In the genomic region with DNA sequence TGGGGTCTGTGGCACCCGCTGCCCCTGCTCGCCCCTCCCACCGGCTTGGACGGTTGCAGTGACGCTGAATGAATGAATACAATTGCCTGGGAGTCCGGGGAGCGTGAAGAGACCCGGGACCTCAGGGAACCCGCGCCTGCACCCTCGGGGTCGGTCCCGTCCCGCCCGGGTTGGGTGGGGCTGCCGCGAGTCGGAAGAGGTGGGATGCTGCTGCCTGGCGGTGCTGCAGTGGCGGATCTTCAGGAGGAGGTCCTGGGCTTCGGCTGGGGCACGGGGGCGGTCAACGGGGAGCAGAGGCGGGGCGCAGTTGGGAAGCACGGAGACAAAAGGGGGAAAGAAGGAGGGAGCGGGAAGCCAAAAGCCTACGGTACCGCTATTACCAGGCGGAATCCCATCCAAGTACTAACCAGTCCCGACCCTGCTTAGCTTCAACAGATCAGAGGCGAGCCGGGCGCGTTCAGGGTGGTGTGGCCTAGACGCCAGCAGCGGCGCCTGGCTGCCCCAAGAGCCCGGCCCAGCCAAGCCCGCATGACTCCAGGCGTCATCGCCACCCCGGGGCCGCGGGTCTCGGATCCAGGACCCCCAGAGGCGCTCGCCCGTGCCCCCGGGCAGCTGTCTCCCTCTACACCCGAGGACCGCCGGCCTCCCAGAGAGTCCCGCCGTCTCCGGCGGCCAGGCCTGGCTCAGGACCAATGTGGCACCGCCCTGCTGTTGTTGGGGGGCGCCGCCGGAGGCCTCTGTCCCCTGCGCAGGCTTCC, we compare ENCODE assay signal across 8 cellular contexts.
DNase-seq lines count a peak whose midpoint lies in the region; ATAC-seq and TF ChIP-seq lines count a peak whose summit lies in the region.
"Not testable (repeated sequence)": the region's sequence is repeated elsewhere in the genome, so short reads cannot be mapped to it uniquely, and the experiment has no call there.

No MANE protein-coding gene starts in this region.

- H3K79me2 ChIP-seq in OCI-LY3 (ENCODE audit: low read length), result peaks cover 18% of the 10 kb centered on the region; the same call in 1 of the 2 replicates

- peak; percentile 100 for ATAC-seq in HG02981 (IDR thresholded peaks at IDR 0.05; ENCODE audit: unreplicated experiment)
- ATAC-seq in esophagus mucosa, result peak; percentile 99

- H3K27me3 ChIP-seq in BE2C; OCI-LY3 (ENCODE audit: low read depth, low read length): not testable (repeated sequence)

- not testable (repeated sequence) for TF ChIP-seq CTCF in BE2C (IDR thresholded peaks at IDR 0.05; ENCODE audit: low read depth, low read length); OCI-LY3 (IDR thresholded peaks at IDR 0.05; ENCODE audit: low read depth, low read length)

- H3K4me3 ChIP-seq in BE2C (ENCODE audit: low read depth, low read length) (peak overlapping the region; percentile 70), OCI-LY3 (ENCODE audit: low read length) (peak overlapping the region; percentile 79)

- H2AFZ ChIP-seq in OCI-LY3 (ENCODE audit: low read depth, low read length), result not testable (repeated sequence)

- DNase-seq in BE2C, result peak; percentile 97
- peak; percentile 77 for DNase-seq in GM19238 (ENCODE audit: insufficient read length, low spot score)
- DNase-seq in activated effector memory CD4-positive, alpha-beta T cell treated with Interleukin-2 at 50 U/mL for 16 hours, result peak; percentile 41
- DNase-seq in medulla oblongata (ENCODE audit: extremely low spot score), result peak; percentile 89
- DNase-seq in stimulated activated CD4-positive, alpha-beta T cell treated with anti-CD3 and anti-CD28 coated beads, Interleukin-4, amount 100 ng/mL, for 1 hour, result peak; percentile 55

- peak overlapping the region; percentile 87 for H3K9ac ChIP-seq in OCI-LY3 (ENCODE audit: low read length)

- not testable (repeated sequence) for H3K4me1 ChIP-seq in BE2C
- peaks cover 19% of the 10 kb centered on the region for H3K4me1 ChIP-seq in OCI-LY3 (ENCODE audit: low read length)

- H3K27ac ChIP-seq in OCI-LY3 (ENCODE audit: low read length), result peak overlapping the region; percentile 76

- H3K4me2 ChIP-seq in OCI-LY3 (ENCODE audit: low read length), result peak overlapping the region; percentile 90

- not testable (repeated sequence) for H3K36me3 ChIP-seq in BE2C; OCI-LY3 (replicated peaks; ENCODE audit: low read depth, low read length)

- H4K20me1 ChIP-seq in OCI-LY3 (ENCODE audit: insufficient read depth, low read length), result not testable (repeated sequence)

- not testable (repeated sequence) for H3K9me3 ChIP-seq in BE2C; OCI-LY3 (ENCODE audit: insufficient read depth, low read length)

Comparison
In these comparisons a context has a peak if more than half of its experiments do, and no peak if none do; other contexts are left out.
1. Peak in every context shown above with its lines: DNase-seq, ATAC-seq, H3K4me3 ChIP-seq and H3K27ac ChIP-seq.
2. DNase-seq: peak in every context shown above with its lines; median percentile 97 in BE2C; 89 in medulla oblongata; 77 in GM19238; 55 in stimulated activated CD4-positive, alpha-beta T cell treated with anti-CD3 and anti-CD28 coated beads, Interleukin-4, amount 100 ng/mL, for 1 hour; 41 in activated effector memory CD4-positive, alpha-beta T cell treated with Interleukin-2 at 50 U/mL for 16 hours.